Comparison of ENCODE assay signal across 9 cellular contexts in the genomic region with DNA sequence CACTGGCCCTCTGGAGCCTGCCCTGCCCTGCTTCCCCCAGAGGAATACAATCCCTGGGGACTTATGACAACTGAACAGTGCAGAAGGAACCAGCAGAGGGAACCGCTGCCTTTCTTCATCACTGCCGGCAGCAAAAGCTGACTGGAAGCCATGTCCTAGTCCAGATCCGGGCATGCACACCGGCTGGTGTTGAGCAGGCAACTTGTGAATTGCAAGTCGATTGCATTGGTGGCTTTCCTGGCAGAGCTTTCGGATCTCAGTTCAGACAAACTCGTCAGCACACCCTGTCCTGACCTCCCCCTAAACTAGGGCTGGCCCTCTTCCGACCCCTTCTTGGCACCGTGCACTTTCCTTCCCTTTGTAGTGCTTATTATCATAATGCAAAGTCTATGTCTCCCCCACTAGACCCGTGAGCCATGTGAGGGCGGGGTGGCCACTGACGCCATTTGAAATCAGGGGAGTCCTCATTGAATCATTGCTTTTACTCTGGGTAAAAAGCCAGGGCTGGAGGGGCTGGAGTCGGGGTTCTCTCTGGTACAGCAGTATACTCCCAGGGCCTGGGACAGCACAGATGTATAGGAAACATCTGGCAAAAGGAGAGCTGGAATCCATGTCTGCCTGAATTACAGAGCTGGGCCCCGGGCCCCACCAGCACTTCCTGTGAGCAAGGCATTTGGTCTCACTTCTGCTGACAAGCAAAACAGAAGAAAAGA. TPM values are rescaled to one million over a fixed set of nuclear protein-coding genes. Genes with fewer than 3 reads are reported as not detected.
DNase-seq lines count a peak whose midpoint lies in the region; ATAC-seq and TF ChIP-seq lines count a peak whose summit lies in the region.
"Had no signal": no experiment of that assay in that cellular context is flagged by ENCODE, and none has a peak within 500 bp of the region (broad histone marks: within the 10 kb centered on the region; RNA-seq: fewer than 3 reads in every experiment).

No MANE protein-coding gene starts in this region.

- H2AK5ac ChIP-seq in trophoblast cell (ENCODE audit: low read length) = no peak overlapping the region

- H4K91ac ChIP-seq in trophoblast cell (ENCODE audit: low read depth, low read length) = no peak overlapping the region

- DNase-seq in NCI-H345 (lab: John Stamatoyannopoulos, UW) = peak; percentile 38
- DNase-seq in NCI-H345 treated with DMSO at 0.1 percent for 48 hours (lab: John Stamatoyannopoulos, UW; ENCODE audit: unreplicated experiment) = no peak
- DNase-seq in HT1080 (ENCODE audit: low read depth) = peak; percentile 34
- DNase-seq in endodermal cell = no peak
- DNase-seq in trophoblast cell = peak; percentile 14 to 47
- no peak for DNase-seq in MG63

- no peaks in the 10 kb centered on the region for H3K4me1 ChIP-seq in endodermal cell (ENCODE audit: control insufficient read depth, insufficient read depth, low read length)
- H3K4me1 ChIP-seq in trophoblast cell (ENCODE audit: control insufficient read depth in 1 of 2, insufficient read depth in 2 of 2, low read length in 2 of 2) = peaks cover 12 to 25% of the 10 kb centered on the region in 2 experiments

- H3K18ac ChIP-seq in trophoblast cell (ENCODE audit: low read length) = no peak overlapping the region

- no peak overlapping the region for H3K14ac ChIP-seq in trophoblast cell (ENCODE audit: low read length)

- H4K12ac ChIP-seq in trophoblast cell (ENCODE audit: low read depth, low read length) = no peak overlapping the region

- peak; percentile 47 for TF ChIP-seq CTCF in endodermal cell (conservative IDR thresholded peaks at IDR 0.05)

- H3K4me1 Mint-ChIP-seq in T-helper 1 cell treated with Interleukin-12 subunit alpha and Interleukin-12 subunit beta and Interleukin-4 antibody, amounts not matched to agents 30 μg/mL and 1 μg/mL, for 36 hours (ENCODE audit: low read depth) = peaks cover 23% of the 10 kb centered on the region
- peaks cover 6% of the 10 kb centered on the region for H3K4me1 Mint-ChIP-seq in endodermal cell

- no peak overlapping the region for H2BK12ac ChIP-seq in trophoblast cell (ENCODE audit: low read length)

- peak overlapping the region; percentile 80 for H3K27ac Mint-ChIP-seq in T-helper 1 cell treated with Interleukin-12 subunit alpha and Interleukin-12 subunit beta and Interleukin-4 antibody, amounts not matched to agents 30 μg/mL and 1 μg/mL, for 36 hours
- no peak overlapping the region for H3K27ac Mint-ChIP-seq in endodermal cell

- H3K36me3 ChIP-seq in endodermal cell (ENCODE audit: control insufficient read depth, insufficient read depth, low read length) = no peaks in the 10 kb centered on the region
- peaks cover 1% of the 10 kb centered on the region in 2 experiments for H3K36me3 ChIP-seq in trophoblast cell (ENCODE audit: control insufficient read depth in 1 of 2, insufficient read depth in 2 of 2, low read length in 2 of 2)
- H3K36me3 ChIP-seq in MG63 = no peaks in the 10 kb centered on the region

- no peak overlapping the region for H3K27ac ChIP-seq in endodermal cell (ENCODE audit: low read depth, low read length)
- H3K27ac ChIP-seq in trophoblast cell (ENCODE audit: low read depth, low read length) = no peak overlapping the region

- H3K9me3 ChIP-seq in endodermal cell (ENCODE audit: control insufficient read depth, low read length) (no peaks in the 10 kb centered on the region), trophoblast cell (ENCODE audit: insufficient read depth, low read depth, low read length) (peaks cover 2% of the 10 kb centered on the region), MG63 (no peaks in the 10 kb centered on the region)

- H3K4me2 ChIP-seq in trophoblast cell (ENCODE audit: low read length) = no peak overlapping the region

- H3K23ac ChIP-seq in trophoblast cell (ENCODE audit: low read length) = no peak overlapping the region

- H3K36me3 Mint-ChIP-seq in T-helper 1 cell treated with Interleukin-12 subunit alpha and Interleukin-12 subunit beta and Interleukin-4 antibody, amounts not matched to agents 30 μg/mL and 1 μg/mL, for 36 hours (ENCODE audit: low read depth) = peaks cover 27% of the 10 kb centered on the region
- peaks cover 9% of the 10 kb centered on the region for H3K36me3 Mint-ChIP-seq in endodermal cell (ENCODE audit: low read depth)

- no peak overlapping the region for H2BK5ac ChIP-seq in trophoblast cell (ENCODE audit: low read depth, low read length, poor library complexity)

- H3K79me1 ChIP-seq in trophoblast cell (ENCODE audit: low read length) = peaks cover 7% of the 10 kb centered on the region

- H3K27me3 ChIP-seq in endodermal cell (ENCODE audit: control insufficient read depth, insufficient read depth, low read length, poor library complexity, severe bottlenecking) = no peaks in the 10 kb centered on the region
- no peaks in the 10 kb centered on the region for H3K27me3 ChIP-seq in trophoblast cell (ENCODE audit: insufficient read depth, low read length)
- no peaks in the 10 kb centered on the region for H3K27me3 ChIP-seq in MG63

- H2BK120ac ChIP-seq in trophoblast cell (ENCODE audit: insufficient read depth, low read length, poor library complexity) = no peak overlapping the region

- H4K8ac ChIP-seq in trophoblast cell (ENCODE audit: low read depth, low read length) = no peak overlapping the region

- no peak overlapping the region for H2AFZ ChIP-seq in trophoblast cell (ENCODE audit: insufficient read depth, low read length, poor library complexity)

- H3K4me3 Mint-ChIP-seq in T-helper 1 cell treated with Interleukin-12 subunit alpha and Interleukin-12 subunit beta and Interleukin-4 antibody, amounts not matched to agents 30 μg/mL and 1 μg/mL, for 36 hours = peak overlapping the region; percentile 96
- H3K4me3 Mint-ChIP-seq in endodermal cell = peak overlapping the region; percentile 71

- no peak overlapping the region for H3K4me3 ChIP-seq in endodermal cell (ENCODE audit: low read length)
- no peak overlapping the region for H3K4me3 ChIP-seq in trophoblast cell (ENCODE audit: low read depth, low read length)
- no peak overlapping the region for H3K4me3 ChIP-seq in MG63

- no peak for ATAC-seq in HG03095 (IDR thresholded peaks at IDR 0.05; ENCODE audit: unreplicated experiment)

- WGBS in endodermal cell (ENCODE audit: insufficient coverage in 1 of 2, insufficient read length in 1 of 2), 2 experiments = 65 to 75% methylated on average over 8 to 14 of the region's 14 CpGs
- WGBS in trophoblast cell (ENCODE audit: extremely low coverage, insufficient coverage, insufficient read length) = no CpG with 5 or more reads among the region's 14 CpGs

- no peaks in the 10 kb centered on the region for H3K9me3 Mint-ChIP-seq in T-helper 1 cell treated with Interleukin-12 subunit alpha and Interleukin-12 subunit beta and Interleukin-4 antibody, amounts not matched to agents 30 μg/mL and 1 μg/mL, for 36 hours
- peaks cover 67% of the 10 kb centered on the region for H3K9me3 Mint-ChIP-seq in endodermal cell

- H3K27me3 Mint-ChIP-seq in T-helper 1 cell treated with Interleukin-12 subunit alpha and Interleukin-12 subunit beta and Interleukin-4 antibody, amounts not matched to agents 30 μg/mL and 1 μg/mL, for 36 hours (ENCODE audit: low read depth) = no peaks in the 10 kb centered on the region
- no peaks in the 10 kb centered on the region for H3K27me3 Mint-ChIP-seq in endodermal cell (ENCODE audit: insufficient read depth)

- no peak overlapping the region for H3K4ac ChIP-seq in trophoblast cell (ENCODE audit: low read depth, low read length)

- H3K79me2 ChIP-seq in trophoblast cell (ENCODE audit: control insufficient read depth, insufficient read depth, low read length, poor library complexity) = peaks cover 7% of the 10 kb centered on the region

- H3K9ac ChIP-seq in endodermal cell (ENCODE audit: extremely low read depth, low read length, poor library complexity, severe bottlenecking) = no peak overlapping the region
- H3K9ac ChIP-seq in trophoblast cell (ENCODE audit: low read length) = no peak overlapping the region

RNA-seq across cellular contexts. Expression of a gene that starts 1.8 kb away (rescaled TPM):
- total RNA-seq in HT1080 (2014; rRNA removed; shearing (Covaris generic)) = 2.7 and 3.3 TPM in 2 replicates
- polyA plus RNA-seq in HT1080 (2015; cell fraction: cytosol; rRNA removed) = 5.5 and 6.7 TPM in 2 replicates
- polyA plus RNA-seq in HT1080 (2015; cell fraction: nucleus; rRNA removed) = 33.5 and 36.7 TPM in 2 replicates
- total RNA-seq in endodermal cell = 10 to 100 TPM; 56.0 to 65.0 TPM
- 10.5 TPM for polyA plus RNA-seq in endodermal cell (2013, experiment 1 of 2)
- 10.0 TPM for polyA plus RNA-seq in endodermal cell (2013, experiment 2 of 2)
- polyA plus RNA-seq in trophoblast cell (2013) = 1.5 and 1.9 TPM in 2 replicates
- total RNA-seq in MG63 (2014; rRNA removed; shearing (Covaris generic); ENCODE audit: low replicate concordance) = 0.07 and 2.4 TPM in 2 replicates

RNA-seq across cellular contexts. Expression of a gene that starts 10.5 kb away (rescaled TPM):
- 182 and 213 TPM in 2 replicates for total RNA-seq in HT1080 (2014; rRNA removed; shearing (Covaris generic))
- polyA plus RNA-seq in HT1080 (2015; cell fraction: cytosol; rRNA removed) = 224 and 268 TPM in 2 replicates
- polyA plus RNA-seq in HT1080 (2015; cell fraction: nucleus; rRNA removed) = 152 and 187 TPM in 2 replicates
- total RNA-seq in endodermal cell = 10 to 100 TPM; 91.6 to 99.3 TPM
- 99.4 TPM for polyA plus RNA-seq in endodermal cell (2013, experiment 1 of 2)
- 86.3 TPM for polyA plus RNA-seq in endodermal cell (2013, experiment 2 of 2)
- polyA plus RNA-seq in trophoblast cell (2013) = 92.2 and 95.5 TPM in 2 replicates
- total RNA-seq in MG63 (2014; rRNA removed; shearing (Covaris generic); ENCODE audit: low replicate concordance) = 205 and 325 TPM in 2 replicates

RNA-seq across cellular contexts. Expression of a gene that starts 19.8 kb away (rescaled TPM):
- not detected in 2 replicates for total RNA-seq in HT1080 (2014; rRNA removed; shearing (Covaris generic))
- 0.09 TPM in 2 replicates for polyA plus RNA-seq in HT1080 (2015; cell fraction: cytosol; rRNA removed)
- 0.08 and 0.48 TPM in 2 replicates for polyA plus RNA-seq in HT1080 (2015; cell fraction: nucleus; rRNA removed)
- total RNA-seq in endodermal cell = not detected
- not detected for polyA plus RNA-seq in endodermal cell (2013, experiment 1 of 2)
- not detected for polyA plus RNA-seq in endodermal cell (2013, experiment 2 of 2)
- polyA plus RNA-seq in trophoblast cell (2013) = not detected in 2 replicates
- total RNA-seq in MG63 (2014; rRNA removed; shearing (Covaris generic); ENCODE audit: low replicate concordance) = 0.27 TPM in 1 of 2 replicates, not detected in the other
- total RNA-seq: Daoy had no signal

RNA-seq across cellular contexts. Expression of a gene that starts 20.1 kb away (rescaled TPM):
- total RNA-seq in HT1080 (2014; rRNA removed; shearing (Covaris generic)) = 1.0 TPM in 1 of 2 replicates, not detected in the other
- polyA plus RNA-seq in HT1080 (2015; cell fraction: cytosol; rRNA removed) = not detected in 2 replicates
- not detected in 2 replicates for polyA plus RNA-seq in HT1080 (2015; cell fraction: nucleus; rRNA removed)
- 10 to 100 TPM; 12.0 to 17.5 TPM for total RNA-seq in endodermal cell
- polyA plus RNA-seq in endodermal cell (2013, experiment 1 of 2) = 9.5 TPM
- polyA plus RNA-seq in endodermal cell (2013, experiment 2 of 2) = 7.5 TPM
- polyA plus RNA-seq in trophoblast cell (2013) = 0.82 and 0.94 TPM in 2 replicates
- total RNA-seq in MG63 (2014; rRNA removed; shearing (Covaris generic); ENCODE audit: low replicate concordance) = not detected in 2 replicates

RNA-seq across cellular contexts. Expression of a gene that starts 38.3 kb away (rescaled TPM):
- 2.0 and 3.0 TPM in 2 replicates for total RNA-seq in HT1080 (2014; rRNA removed; shearing (Covaris generic))
- polyA plus RNA-seq in HT1080 (2015; cell fraction: cytosol; rRNA removed) = 0.52 and 0.59 TPM in 2 replicates
- 1.6 and 4.3 TPM in 2 replicates for polyA plus RNA-seq in HT1080 (2015; cell fraction: nucleus; rRNA removed)
- total RNA-seq in endodermal cell = 10 to 100 TPM in 1 of 2 donors, 1 to 10 TPM in 1; 7.5 to 29.0 TPM
- 42.4 TPM for polyA plus RNA-seq in endodermal cell (2013, experiment 1 of 2)
- polyA plus RNA-seq in endodermal cell (2013, experiment 2 of 2) = 36.6 TPM
- 17.7 and 21.8 TPM in 2 replicates for polyA plus RNA-seq in trophoblast cell (2013)
- total RNA-seq in MG63 (2014; rRNA removed; shearing (Covaris generic); ENCODE audit: low replicate concordance) = 0.30 TPM in 1 of 2 replicates, not detected in the other

Comparison
In these comparisons a context has a peak if more than half of its experiments do, and no peak if none do; other contexts are left out.
1. DNase-seq: peak in NCI-H345 (single experiment), HT1080 (single experiment) and trophoblast cell (2 of 2); none in NCI-H345 treated with DMSO at 0.1 percent for 48 hours (single experiment), endodermal cell (single experiment) and MG63 (single experiment).
2. RNA of a gene that starts 1.8 kb away (total RNA-seq): 56.0 to 65.0 TPM in endodermal cell; 2.7 to 3.3 TPM in HT1080 and 0.07 to 2.4 TPM in MG63; every median in the first group is over 10 times any median in the second.